In genomic region chr3:52446042-52446441, GRCh38 we compare ENCODE assay signal across 17 cellular contexts. TPM values are rescaled to one million over a fixed set of nuclear protein-coding genes. Genes with fewer than 3 reads are reported as not detected.
A peak's percentile ranks its signal among the peaks of the same experiment; 100 is the strongest.
DNase-seq lines count a peak whose midpoint lies in the region; ATAC-seq and TF ChIP-seq lines count a peak whose summit lies in the region.
"Had no signal": no experiment of that assay in that cellular context is flagged by ENCODE, and none has a peak within 500 bp of the region (broad histone marks: within the 10 kb centered on the region; RNA-seq: fewer than 3 reads in every experiment).

No MANE protein-coding gene starts in this region.

- H3K27ac Mint-ChIP-seq in natural killer cell treated with Interleukin-12 subunit alpha and Interleukin-12 subunit beta and Interleukin-15 and Interleukin-18, amount 100 ng/mL, for 72 hours = no peak overlapping the region
- no peak overlapping the region for H3K27ac Mint-ChIP-seq in natural killer cell
- peak overlapping the region; percentile 59 for H3K27ac Mint-ChIP-seq in central memory CD8-positive, alpha-beta T cell (ENCODE audit: low read depth)

- ATAC-seq in natural killer cell treated with Interleukin-12 subunit alpha and Interleukin-12 subunit beta and Interleukin-15 and Interleukin-18, amount 100 ng/mL, for 72 hours = no peak
- ATAC-seq in natural killer cell (no peak), HG03097 (IDR thresholded peaks at IDR 0.05; ENCODE audit: low FRiP score, unreplicated experiment) (no peak)
- ATAC-seq in central memory CD8-positive, alpha-beta T cell (replicated peaks; ENCODE audit: extremely low read depth, poor library complexity, severe bottlenecking) = no peak

- H3K9me3 Mint-ChIP-seq in natural killer cell treated with Interleukin-12 subunit alpha and Interleukin-12 subunit beta and Interleukin-15 and Interleukin-18, amount 100 ng/mL, for 72 hours = no peaks in the 10 kb centered on the region
- no peaks in the 10 kb centered on the region for H3K9me3 Mint-ChIP-seq in natural killer cell
- no peaks in the 10 kb centered on the region for H3K9me3 Mint-ChIP-seq in central memory CD8-positive, alpha-beta T cell
- H3K9me3 Mint-ChIP-seq: CD4-positive, CD25-positive, alpha-beta regulatory T cell had no signal

- DNase-seq in natural killer cell treated with Interleukin-12 subunit alpha and Interleukin-12 subunit beta and Interleukin-15 and Interleukin-18, amount 100 ng/mL, for 72 hours (ENCODE audit: low spot score) = peak; percentile 29
- DNase-seq in natural killer cell = no peak
- no peak for DNase-seq in central memory CD8-positive, alpha-beta T cell (ENCODE audit: low spot score in 2 of 2)
- no peak for DNase-seq in retinal pigment epithelial cell (ENCODE audit: low read depth)
- no peak for DNase-seq in DMS153 (lab: John Stamatoyannopoulos, UW)
- no peak for DNase-seq in NCI-H82 treated with DMSO at 0.1 percent for 48 hours (lab: John Stamatoyannopoulos, UW; ENCODE audit: unreplicated experiment)
- DNase-seq: DMS79, KG1, NCI-H1092 treated with DMSO at 0.1 percent for 48 hours, NCI-H1436 treated with DMSO at 0.1 percent for 48 hours, NCI-H2029, NCI-H2227 treated with DMSO at 0.1 percent for 48 hours, NCI-H510A, SIG-M5 had no signal

- H3K4me3 ChIP-seq in retinal pigment epithelial cell (ENCODE audit: low read length) = no peak overlapping the region
- H3K4me3 ChIP-seq: HAP-1 had no signal

- TF ChIP-seq CTCF in natural killer cell (IDR thresholded peaks at IDR 0.05) = no peak
- peak; percentile 6 for TF ChIP-seq CTCF in retinal pigment epithelial cell (conservative IDR thresholded peaks at IDR 0.05; ENCODE audit: low read depth, low read length)

- H3K4me3 Mint-ChIP-seq in natural killer cell treated with Interleukin-12 subunit alpha and Interleukin-12 subunit beta and Interleukin-15 and Interleukin-18, amount 100 ng/mL, for 72 hours = no peak overlapping the region
- no peak overlapping the region for H3K4me3 Mint-ChIP-seq in natural killer cell
- no peak overlapping the region for H3K4me3 Mint-ChIP-seq in central memory CD8-positive, alpha-beta T cell

- intact Hi-C loops in natural killer cell (cut with micrococcal nuclease) = loop anchor here (5.0 kb wide), 1 partner anchor 224 kb away; no protein-coding TSS in a partner anchor

- H3K27me3 Mint-ChIP-seq in natural killer cell treated with Interleukin-12 subunit alpha and Interleukin-12 subunit beta and Interleukin-15 and Interleukin-18, amount 100 ng/mL, for 72 hours = no peaks in the 10 kb centered on the region
- H3K27me3 Mint-ChIP-seq in natural killer cell (ENCODE audit: low read depth in 2 of 2) = no peaks in the 10 kb centered on the region
- H3K27me3 Mint-ChIP-seq in central memory CD8-positive, alpha-beta T cell = no peaks in the 10 kb centered on the region

- peaks cover 5 to 6% of the 10 kb centered on the region in 2 donors for H3K4me1 Mint-ChIP-seq in natural killer cell treated with Interleukin-12 subunit alpha and Interleukin-12 subunit beta and Interleukin-15 and Interleukin-18, amount 100 ng/mL, for 72 hours (ENCODE audit: low read depth in 2 of 2)
- peaks cover 6% of the 10 kb centered on the region in 2 donors for H3K4me1 Mint-ChIP-seq in natural killer cell
- peaks cover 6% of the 10 kb centered on the region for H3K4me1 Mint-ChIP-seq in central memory CD8-positive, alpha-beta T cell

- H3K36me3 Mint-ChIP-seq in natural killer cell treated with Interleukin-12 subunit alpha and Interleukin-12 subunit beta and Interleukin-15 and Interleukin-18, amount 100 ng/mL, for 72 hours = no peaks in the 10 kb centered on the region
- no peaks in the 10 kb centered on the region for H3K36me3 Mint-ChIP-seq in natural killer cell
- H3K36me3 Mint-ChIP-seq in central memory CD8-positive, alpha-beta T cell (ENCODE audit: insufficient read depth) = peaks cover 3% of the 10 kb centered on the region
- H3K36me3 Mint-ChIP-seq: CD4-positive, CD25-positive, alpha-beta regulatory T cell had no signal

RNA-seq across cellular contexts. Expression of gene SEMA3G, which starts 1.1 kb away (rescaled TPM):
- under 1 TPM in 1 of 2 donors, not detected in 1; 0.08 TPM for total RNA-seq in natural killer cell treated with Interleukin-12 subunit alpha and Interleukin-12 subunit beta and Interleukin-15 and Interleukin-18, amount 100 ng/mL, for 72 hours
- under 1 TPM in 2 of 3 donors, not detected in 1; 0.07 to 0.55 TPM for total RNA-seq in natural killer cell

RNA-seq across cellular contexts. Expression of gene TNNC1, which starts 7.8 kb away (rescaled TPM):
- not detected for total RNA-seq in natural killer cell treated with Interleukin-12 subunit alpha and Interleukin-12 subunit beta and Interleukin-15 and Interleukin-18, amount 100 ng/mL, for 72 hours
- 1 to 10 TPM in 2 of 3 donors, not detected in 1; 1.1 to 1.2 TPM for total RNA-seq in natural killer cell

RNA-seq across cellular contexts. Expression of gene NISCH, which starts 9.4 kb away (rescaled TPM):
- total RNA-seq in natural killer cell treated with Interleukin-12 subunit alpha and Interleukin-12 subunit beta and Interleukin-15 and Interleukin-18, amount 100 ng/mL, for 72 hours = 100 to 1,000 TPM in 1 of 2 donors, 10 to 100 TPM in 1; 72.5 to 116 TPM
- total RNA-seq in natural killer cell = 100 to 1,000 TPM; 162 to 191 (median 175) TPM

RNA-seq across cellular contexts. Expression of gene PHF7, which starts 35.6 kb away (rescaled TPM):
- total RNA-seq in natural killer cell treated with Interleukin-12 subunit alpha and Interleukin-12 subunit beta and Interleukin-15 and Interleukin-18, amount 100 ng/mL, for 72 hours = 10 to 100 TPM in 1 of 2 donors, 1 to 10 TPM in 1; 3.8 to 11.8 TPM
- total RNA-seq in natural killer cell = 10 to 100 TPM; 10.9 to 13.5 (median 13.5) TPM

RNA-seq across cellular contexts. Expression of gene BAP1, which starts 36.2 kb away (rescaled TPM):
- total RNA-seq in natural killer cell treated with Interleukin-12 subunit alpha and Interleukin-12 subunit beta and Interleukin-15 and Interleukin-18, amount 100 ng/mL, for 72 hours = 100 to 1,000 TPM in 1 of 2 donors, 10 to 100 TPM in 1; 96.1 to 131 TPM
- 100 to 1,000 TPM; 141 to 154 (median 145) TPM for total RNA-seq in natural killer cell
